15 cellular contexts compared by ENCODE assay signal in the genomic region with DNA sequence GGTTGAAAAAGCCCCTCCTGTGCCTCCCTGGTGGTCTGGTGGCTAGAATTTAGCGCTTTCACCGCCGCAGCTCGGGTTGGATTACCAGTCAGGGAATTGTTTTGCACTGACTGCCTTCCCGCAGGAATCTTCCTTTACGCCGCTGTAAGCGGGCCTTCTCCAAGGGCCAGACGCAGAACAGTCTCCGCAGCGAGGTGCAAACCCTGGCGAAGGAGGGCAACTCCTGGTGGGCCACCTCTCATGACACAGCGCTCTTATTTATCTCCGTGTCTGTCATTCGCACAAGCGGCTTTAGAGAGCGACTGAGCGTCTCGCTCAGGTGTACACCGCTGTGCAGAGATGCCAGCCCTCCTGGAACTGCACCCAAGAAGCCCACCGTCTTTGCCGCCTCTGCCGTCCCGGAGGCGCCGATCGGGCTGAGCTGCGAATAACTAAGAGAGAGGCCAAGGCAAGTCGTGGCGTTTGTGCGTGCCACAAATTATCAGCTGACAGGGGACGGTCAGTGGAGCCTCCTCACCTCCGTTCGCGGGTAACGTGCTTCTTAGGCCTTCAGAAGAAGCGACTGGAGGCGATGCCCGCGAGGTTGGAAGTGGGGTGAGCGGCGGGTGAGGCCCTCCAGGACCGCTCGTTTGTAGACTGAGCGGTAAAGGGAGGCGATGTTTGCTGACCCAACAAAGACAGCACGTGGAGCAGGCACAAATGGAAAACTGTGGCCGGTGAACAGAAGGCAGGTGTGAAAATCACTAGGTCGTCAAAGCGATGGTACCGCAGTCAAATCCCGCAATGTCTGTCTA.
DNase-seq lines count a peak whose midpoint lies in the region; ATAC-seq and TF ChIP-seq lines count a peak whose summit lies in the region.
"Had no signal": no experiment of that assay in that cellular context is flagged by ENCODE, and none has a peak within 500 bp of the region (broad histone marks: within the 10 kb centered on the region; RNA-seq: fewer than 3 reads in every experiment).

No MANE protein-coding gene starts in this region.

- no CpG with 5 or more reads among the region's 52 CpGs for WGBS in H9 (ENCODE audit: extremely low coverage, insufficient read length, low lambda C conversion rate)
- WGBS in psoas muscle, 3 donors: 3 to 7% (median 7%) methylated on average over 52 of the region's 52 CpGs

- no peaks in the 10 kb centered on the region for H3K36me3 ChIP-seq in naive thymus-derived CD4-positive, alpha-beta T cell (ENCODE audit: control insufficient read depth in 2 of 3, insufficient read depth in 3 of 3, low read length in 3 of 3)
- H3K36me3 ChIP-seq in psoas muscle (ENCODE audit: insufficient read depth in 1 of 2, low read depth in 1 of 2): no peaks in the 10 kb centered on the region

- H3K79me2 ChIP-seq in H9 (ENCODE audit: insufficient read depth, low read length): no peaks in the 10 kb centered on the region

- no peak overlapping the region for H3K9ac ChIP-seq in H9 (ENCODE audit: extremely low read depth, insufficient read length, low read length)

- no peak overlapping the region for H2BK120ac ChIP-seq in H9 (ENCODE audit: low read depth, low read length, poor library complexity, severe bottlenecking)

- H3K27me3 ChIP-seq in H9 (ENCODE audit: insufficient read depth, low read length) (peaks cover 72% of the 10 kb centered on the region), psoas muscle (ENCODE audit: insufficient read depth in 3 of 3, low read length in 2 of 3) (peaks cover 0 to 94% (median 37%) of the 10 kb centered on the region in 3 donors)
- peaks cover 3 to 16% of the 10 kb centered on the region in 2 donors for H3K27me3 ChIP-seq in naive thymus-derived CD4-positive, alpha-beta T cell (ENCODE audit: control insufficient read depth in 2 of 2, insufficient read depth in 2 of 2, low read length in 2 of 2)
- H3K27me3 ChIP-seq: testis had no signal

- H4K91ac ChIP-seq in H9 (ENCODE audit: insufficient read length, low read depth, low read length): no peak overlapping the region

- H3K4me3 ChIP-seq in naive thymus-derived CD4-positive, alpha-beta T cell (ENCODE audit: low read length): no peak overlapping the region
- no peak overlapping the region for H3K4me3 ChIP-seq in psoas muscle

- H3K27me3 Mint-ChIP-seq in T-helper 2 cell treated with Interferon-gamma antibody and Interleukin-4, amounts not matched to agents 5 μg/mL and 100 μg/mL, for 36 hours (ENCODE audit: low read depth): peaks cover 88% of the 10 kb centered on the region
- peaks cover 99% of the 10 kb centered on the region for H3K27me3 Mint-ChIP-seq in H9 (ENCODE audit: low read depth)
- H3K27me3 Mint-ChIP-seq in central memory CD8-positive, alpha-beta T cell: peaks cover 71% of the 10 kb centered on the region
- peaks cover 90 to 96% (median 92%) of the 10 kb centered on the region in 5 donors for H3K27me3 Mint-ChIP-seq in naive thymus-derived CD4-positive, alpha-beta T cell

- H3K18ac ChIP-seq in H9 (ENCODE audit: insufficient read length, low read depth, low read length): no peak overlapping the region

- no peaks in the 10 kb centered on the region for H3K9me3 Mint-ChIP-seq in T-helper 2 cell treated with Interferon-gamma antibody and Interleukin-4, amounts not matched to agents 5 μg/mL and 100 μg/mL, for 36 hours
- H3K9me3 Mint-ChIP-seq in H9: peaks cover 0 to 6% of the 10 kb centered on the region in 2 experiments; a peak in 1 of 5 replicates
- H3K9me3 Mint-ChIP-seq in central memory CD8-positive, alpha-beta T cell: no peaks in the 10 kb centered on the region
- peaks cover 0 to 21% (median 5%) of the 10 kb centered on the region in 11 donors for H3K9me3 Mint-ChIP-seq in naive thymus-derived CD4-positive, alpha-beta T cell
- H3K9me3 Mint-ChIP-seq: natural killer cell had no signal

- no peak overlapping the region for H3K4ac ChIP-seq in H9 (ENCODE audit: low read depth, low read length)

- H3K27ac ChIP-seq in H9 (ENCODE audit: insufficient read length, low read depth, low read length) (no peak overlapping the region), psoas muscle (no peak overlapping the region)
- no peak overlapping the region for H3K27ac ChIP-seq in naive thymus-derived CD4-positive, alpha-beta T cell (ENCODE audit: low read depth, low read length)
- H3K27ac ChIP-seq: body of pancreas, testis had no signal

- no peak overlapping the region for H4K8ac ChIP-seq in H9 (replicated peaks; ENCODE audit: insufficient read length, low read depth, low read length)

- TF ChIP-seq CTCF in H9 (conservative IDR thresholded peaks at IDR 0.05) (no peak), GM10248 (IDR thresholded peaks at IDR 0.05; ENCODE audit: control extremely low read depth, extremely low read depth, low read depth, missing control alignments) (no peak), psoas muscle (IDR thresholded peaks at IDR 0.05) (no peak)

- no peak overlapping the region for H2AK5ac ChIP-seq in H9 (ENCODE audit: insufficient read length, low read length)

- peak overlapping the region; percentile 63 for H3K4me2 ChIP-seq in H9 (ENCODE audit: insufficient read depth, insufficient read length, low read length)

- no peak overlapping the region for H3K23ac ChIP-seq in H9 (ENCODE audit: insufficient read length, low read depth, low read length)

- ATAC-seq in central memory CD8-positive, alpha-beta T cell (replicated peaks; ENCODE audit: extremely low read depth, poor library complexity, severe bottlenecking): no peak
- ATAC-seq in naive thymus-derived CD4-positive, alpha-beta T cell: no peak
- no peak for ATAC-seq in psoas muscle
- ATAC-seq: body of pancreas, natural killer cell, sciatic nerve had no signal

- peak overlapping the region; percentile 30 for H3K4me3 Mint-ChIP-seq in T-helper 2 cell treated with Interferon-gamma antibody and Interleukin-4, amounts not matched to agents 5 μg/mL and 100 μg/mL, for 36 hours
- peak overlapping the region; percentile 29 to 77; a peak in 4 of 5 replicates for H3K4me3 Mint-ChIP-seq in H9
- H3K4me3 Mint-ChIP-seq in central memory CD8-positive, alpha-beta T cell: peak overlapping the region; percentile 50
- H3K4me3 Mint-ChIP-seq in naive thymus-derived CD4-positive, alpha-beta T cell: peak overlapping the region; percentile 18 to 88 (median 77)
- H3K4me3 Mint-ChIP-seq: natural killer cell had no signal

- intact Hi-C loops in naive thymus-derived CD4-positive, alpha-beta T cell (cut with micrococcal nuclease): no loop called here
- intact Hi-C loops in psoas muscle (cut with DNase I): no loop called here

- H3K79me1 ChIP-seq in H9 (ENCODE audit: insufficient read depth, low read depth, low read length, poor library complexity, severe bottlenecking): no peaks in the 10 kb centered on the region

- CTCF ChIA-PET in naive thymus-derived CD4-positive, alpha-beta T cell (lab: Charles Lee): no interaction called here
- CTCF ChIA-PET in GM10248 (lab: Yijun Ruan, JAX): no interaction called here

- H3K4me1 Mint-ChIP-seq in T-helper 2 cell treated with Interferon-gamma antibody and Interleukin-4, amounts not matched to agents 5 μg/mL and 100 μg/mL, for 36 hours (ENCODE audit: low read depth): peaks cover 25% of the 10 kb centered on the region
- H3K4me1 Mint-ChIP-seq in H9: peaks cover 22 to 29% of the 10 kb centered on the region in 2 experiments
- H3K4me1 Mint-ChIP-seq in central memory CD8-positive, alpha-beta T cell: peaks cover 21% of the 10 kb centered on the region
- peaks cover 22 to 46% (median 32%) of the 10 kb centered on the region in 7 donors for H3K4me1 Mint-ChIP-seq in naive thymus-derived CD4-positive, alpha-beta T cell

- no peak overlapping the region for H4K5ac ChIP-seq in H9 (ENCODE audit: insufficient read length, low read depth, low read length)

- peak overlapping the region; percentile 47 for H3K27ac Mint-ChIP-seq in T-helper 2 cell treated with Interferon-gamma antibody and Interleukin-4, amounts not matched to agents 5 μg/mL and 100 μg/mL, for 36 hours
- H3K27ac Mint-ChIP-seq in H9: no peak overlapping the region
- peak overlapping the region; percentile 42 for H3K27ac Mint-ChIP-seq in central memory CD8-positive, alpha-beta T cell (ENCODE audit: low read depth)
- H3K27ac Mint-ChIP-seq in naive thymus-derived CD4-positive, alpha-beta T cell: peak overlapping the region in 2 of 9 donors; percentile 62 to 86
- H3K27ac Mint-ChIP-seq: natural killer cell had no signal

- POLR2A ChIA-PET in naive thymus-derived CD4-positive, alpha-beta T cell (lab: Charles Lee): no interaction called here
- POLR2A ChIA-PET in GM10248 (lab: Yijun Ruan, JAX): no interaction called here

- no peaks in the 10 kb centered on the region for H3K36me3 Mint-ChIP-seq in T-helper 2 cell treated with Interferon-gamma antibody and Interleukin-4, amounts not matched to agents 5 μg/mL and 100 μg/mL, for 36 hours (ENCODE audit: low read depth)
- H3K36me3 Mint-ChIP-seq in H9 (ENCODE audit: insufficient read depth in 1 of 3, low read depth in 3 of 3): peaks cover 0 to 2% (median 0%) of the 10 kb centered on the region in 3 experiments; a peak in 1 of 7 replicates
- H3K36me3 Mint-ChIP-seq in central memory CD8-positive, alpha-beta T cell (ENCODE audit: insufficient read depth): no peaks in the 10 kb centered on the region
- peaks cover 0 to 20% (median 6%) of the 10 kb centered on the region in 5 donors for H3K36me3 Mint-ChIP-seq in naive thymus-derived CD4-positive, alpha-beta T cell
- H3K36me3 Mint-ChIP-seq: natural killer cell had no signal

- H2BK20ac ChIP-seq in H9 (ENCODE audit: low read depth, low read length, poor library complexity, severe bottlenecking): no peak overlapping the region

- H3K4me1 ChIP-seq in H9 (ENCODE audit: insufficient read depth, low read length) (no peaks in the 10 kb centered on the region), psoas muscle (peaks cover 6% of the 10 kb centered on the region)
- H3K4me1 ChIP-seq in naive thymus-derived CD4-positive, alpha-beta T cell (ENCODE audit: control insufficient read depth in 2 of 2, insufficient read depth in 2 of 2, low read length in 2 of 2): peaks cover 3 to 18% of the 10 kb centered on the region in 2 donors

- H3K56ac ChIP-seq in H9 (ENCODE audit: insufficient read length, low read depth, low read length): no peak overlapping the region

- no peak overlapping the region for H2BK12ac ChIP-seq in H9 (ENCODE audit: insufficient read length, low read depth, low read length)

- no peak for DNase-seq in T-helper 2 cell treated with Interferon-gamma antibody and Interleukin-4, amounts not matched to agents 5 μg/mL and 100 μg/mL, for 36 hours (ENCODE audit: low spot score)
- DNase-seq in T-helper 2 cell: no peak
- no peak for DNase-seq in H9
- no peak for DNase-seq in central memory CD8-positive, alpha-beta T cell (ENCODE audit: low spot score in 2 of 2)
- peak in 1 of 9 donors; percentile 28 for DNase-seq in naive thymus-derived CD4-positive, alpha-beta T cell
- DNase-seq in GM10248 (ENCODE audit: extremely low spot score): no peak
- DNase-seq in AG08396 (ENCODE audit: low spot score): no peak
- no peak for DNase-seq in psoas muscle
- DNase-seq: 8988T, body of pancreas, natural killer cell, NCI-H2029, NCI-H82, testis had no signal

- H4K20me1 ChIP-seq in H9 (ENCODE audit: control insufficient read depth, insufficient read depth, insufficient read length): peaks cover 4% of the 10 kb centered on the region

- no peak overlapping the region for H3T11ph ChIP-seq in H9 (ENCODE audit: low read length)

- H2BK5ac ChIP-seq in H9 (ENCODE audit: insufficient read length, low read length): no peak overlapping the region

- no peak overlapping the region for H2AFZ ChIP-seq in H9 (ENCODE audit: low read length)

- no peak overlapping the region for H2BK15ac ChIP-seq in H9 (ENCODE audit: low read depth, low read length)

- H3K23me2 ChIP-seq in H9 (ENCODE audit: insufficient read length, low read depth, low read length, poor library complexity, severe bottlenecking): peaks cover 18% of the 10 kb centered on the region

- H3K9me3 ChIP-seq in H9 (ENCODE audit: control insufficient read depth, low read depth, low read length): no peaks in the 10 kb centered on the region
- peaks cover 0 to 5% (median 0%) of the 10 kb centered on the region in 3 experiments for H3K9me3 ChIP-seq in naive thymus-derived CD4-positive, alpha-beta T cell (ENCODE audit: control insufficient read depth in 2 of 3, low read length in 3 of 3)
- no peaks in the 10 kb centered on the region for H3K9me3 ChIP-seq in psoas muscle
- H3K9me3 ChIP-seq: body of pancreas, testis had no signal

- peak overlapping the region; percentile 1; the same call in 1 of the 2 replicates for H3K14ac ChIP-seq in H9 (ENCODE audit: insufficient read depth, low read length)

Comparison
In these comparisons a context has a peak if more than half of its experiments do, and no peak if none do; other contexts are left out.
1. H3K27ac Mint-ChIP-seq: peak in T-helper 2 cell treated with Interferon-gamma antibody and Interleukin-4, amounts not matched to agents 5 μg/mL and 100 μg/mL, for 36 hours (single experiment) and central memory CD8-positive, alpha-beta T cell (single experiment); none in H9 (0 of 3).
2. Peak in every context shown above with its lines, with median percentiles within 50 percentile points of each other: H3K4me3 Mint-ChIP-seq.